ENCODE assay signal across 11 cellular contexts in genomic region chr19:44749994-44750393, GRCh38. TPM values are rescaled to one million over a fixed set of nuclear protein-coding genes. Genes with fewer than 3 reads are reported as not detected.
DNase-seq lines count a peak whose midpoint lies in the region; ATAC-seq and TF ChIP-seq lines count a peak whose summit lies in the region.
"Had no signal": no experiment of that assay in that cellular context is flagged by ENCODE, and none has a peak within 500 bp of the region (broad histone marks: within the 10 kb centered on the region; RNA-seq: fewer than 3 reads in every experiment).

No MANE protein-coding gene starts in this region.

- H3K27me3 ChIP-seq in SK-N-SH (ENCODE audit: insufficient read depth) (no peaks in the 10 kb centered on the region), left lung (no peaks in the 10 kb centered on the region), stomach (no peaks in the 10 kb centered on the region)

- ATAC-seq in SK-N-SH treated with all-trans-retinoic acid at 6 μM for 48 hours (no peak), left lung (no peak), GM19463 (IDR thresholded peaks at IDR 0.05; ENCODE audit: unreplicated experiment) (no peak)

- H3K4me1 ChIP-seq in SK-N-SH (ENCODE audit: control insufficient read depth in 1 of 2, insufficient read depth in 2 of 2, low read depth in 1 of 2, low read length in 1 of 2) (peaks cover 15 to 28% of the 10 kb centered on the region in 2 experiments; a peak in 3 of 4 replicates), left lung (peaks cover 49 to 70% of the 10 kb centered on the region in 2 donors), stomach (peaks cover 73 to 86% (median 77%) of the 10 kb centered on the region in 4 donors)

- H3K79me2 ChIP-seq in SK-N-SH (ENCODE audit: insufficient read depth), result peaks cover 26% of the 10 kb centered on the region

- peaks cover 29% of the 10 kb centered on the region for H3K36me3 Mint-ChIP-seq in activated naive CD8-positive, alpha-beta T cell treated with anti-CD3 and anti-CD28 coated beads for 36 hours

- TF ChIP-seq CTCF in SK-N-SH (IDR thresholded peaks at IDR 0.05), result no peak
- TF ChIP-seq CTCF in left lung (IDR thresholded peaks at IDR 0.05), result no peak
- TF ChIP-seq CTCF in stomach (IDR thresholded peaks at IDR 0.05), result no peak

- WGBS in SK-N-SH (ENCODE audit: low lambda C conversion rate), result 83% methylated on average over 10 of the region's 10 CpGs
- 48 to 63% (median 50%) methylated on average over 10 of the region's 10 CpGs for WGBS in stomach, 5 donors

- H3K4me2 ChIP-seq in SK-N-SH, result peak overlapping the region; percentile 91

- no peak for TF ChIP-seq POLR2A in stomach (IDR thresholded peaks at IDR 0.05)

- TF ChIP-seq EP300 in SK-N-SH (IDR thresholded peaks at IDR 0.05; ENCODE audit: borderline replicate concordance in 1 of 2, low read depth in 1 of 2, low read length in 1 of 2) (no peak), stomach (IDR thresholded peaks at IDR 0.05) (no peak)

- peaks cover 24% of the 10 kb centered on the region for H3F3A ChIP-seq in SK-N-SH (replicated peaks; ENCODE audit: insufficient read depth)

- no peak overlapping the region for H3K9ac ChIP-seq in SK-N-SH

- intact Hi-C loops in left lung (cut with DNase I) (no loop called here), stomach (cut with DNase I; ENCODE audit: low total_unique reads) (no loop called here)

- H3K4me3 Mint-ChIP-seq in activated naive CD8-positive, alpha-beta T cell treated with anti-CD3 and anti-CD28 coated beads for 36 hours, result peak overlapping the region; percentile 86

- CTCF ChIA-PET in SK-N-SH (lab: Yijun Ruan, JAX), result interaction anchor here (1.2 to 4.0 kb wide), 4 partner anchors 21 to 61 kb away, joined by 3 to 21 read pairs (median 6); no protein-coding TSS in a partner anchor

- H3K4me1 Mint-ChIP-seq in activated naive CD8-positive, alpha-beta T cell treated with anti-CD3 and anti-CD28 coated beads for 36 hours, result peaks cover 68% of the 10 kb centered on the region

- TF ChIP-seq RAD21 in SK-N-SH (IDR thresholded peaks at IDR 0.05; ENCODE audit: low read length), result no peak

- POLR2A ChIA-PET in SK-N-SH (lab: Yijun Ruan, JAX), result no interaction called here

- H3K27ac ChIP-seq in SK-N-SH (ENCODE audit: low read depth in 2 of 2, low read length in 1 of 2), result no peak overlapping the region
- H3K27ac ChIP-seq in left lung, result peak overlapping the region; percentile 93 to 97
- peak overlapping the region; percentile 94 to 99 (median 98) for H3K27ac ChIP-seq in stomach

- H4K20me1 ChIP-seq in SK-N-SH (ENCODE audit: insufficient read depth), result peaks cover 5% of the 10 kb centered on the region; the same call in 1 of the 2 replicates

- no peak overlapping the region for H3K27ac Mint-ChIP-seq in activated naive CD8-positive, alpha-beta T cell treated with anti-CD3 and anti-CD28 coated beads for 36 hours

- no peak for DNase-seq in SK-N-SH
- no peak for DNase-seq in activated naive CD8-positive, alpha-beta T cell treated with anti-CD3 and anti-CD28 coated beads for 36 hours
- no peak for DNase-seq in left lung
- no peak for DNase-seq in stomach
- no peak for DNase-seq in NK-92 treated with Interleukin-12 subunit alpha and Interleukin-12 subunit beta, amount 100 ng/mL, for 24 hours (lab: John Stamatoyannopoulos, UW)
- no peak for DNase-seq in hypothalamus (lab: John Stamatoyannopoulos, UW)
- DNase-seq: nucleus accumbens, SHP77 had no signal

- H3K27me3 Mint-ChIP-seq in activated naive CD8-positive, alpha-beta T cell treated with anti-CD3 and anti-CD28 coated beads for 36 hours, result peaks cover 3% of the 10 kb centered on the region

- H2AFZ ChIP-seq in SK-N-SH (ENCODE audit: low read depth), result no peak overlapping the region

- H3K4me3 ChIP-seq in SK-N-SH (ENCODE audit: low read depth in 2 of 2, low read length in 1 of 2) (peak overlapping the region; percentile 59 to 81; a peak in 3 of 4 replicates), left lung (peak overlapping the region; percentile 60 to 83), stomach (peak overlapping the region; percentile 56 to 78 (median 67))

- no peaks in the 10 kb centered on the region for H3K9me2 ChIP-seq in SK-N-SH

- H3K9me3 Mint-ChIP-seq in activated naive CD8-positive, alpha-beta T cell treated with anti-CD3 and anti-CD28 coated beads for 36 hours, result no peaks in the 10 kb centered on the region

- H3K9me3 ChIP-seq in SK-N-SH, result no peaks in the 10 kb centered on the region
- no peaks in the 10 kb centered on the region for H3K9me3 ChIP-seq in left lung
- H3K9me3 ChIP-seq in stomach, result no peaks in the 10 kb centered on the region

- H3K36me3 ChIP-seq in SK-N-SH (replicated peaks in 1 of 2; ENCODE audit: control insufficient read depth in 1 of 2, insufficient read depth in 2 of 2, low read length in 1 of 2), result peaks cover 2 to 3% of the 10 kb centered on the region in 2 experiments
- peaks cover 0 to 37% of the 10 kb centered on the region in 2 donors for H3K36me3 ChIP-seq in left lung
- H3K36me3 ChIP-seq in stomach, result peaks cover 5 to 33% (median 23%) of the 10 kb centered on the region in 4 donors

TF ChIP-seq in SK-N-SH, 30 proteins besides CTCF, POLR2A, EP300 and RAD21 (continues in another document):
- no peak for TF ChIP-seq GABPA (IDR thresholded peaks at IDR 0.05; ENCODE audit: low read depth)
- no peak for TF ChIP-seq FOXJ3 (CRISPR knock-in tag; IDR thresholded peaks at IDR 0.05)
- TF ChIP-seq MXI1 (IDR thresholded peaks at IDR 0.05; ENCODE audit: low read depth, low read length), result no peak
- no peak for TF ChIP-seq FOXM1 (IDR thresholded peaks at IDR 0.05; ENCODE audit: low read depth)
- TF ChIP-seq EZH2phosphoT487 (IDR thresholded peaks at IDR 0.05; ENCODE audit: borderline replicate concordance, low read depth), result no peak
- TF ChIP-seq POLR2AphosphoS5 (IDR thresholded peaks at IDR 0.05; ENCODE audit: low read depth, low read length), result no peak

TF ChIP-seq in SK-N-SH treated with all-trans-retinoic acid at 6 μM for 48 hours, 23 proteins besides CTCF, POLR2A, EP300 and RAD21 (continues in another document):
- TF ChIP-seq ISL1 (CRISPR knock-in tag; IDR thresholded peaks at IDR 0.05) (no peak), TCF4 (CRISPR knock-in tag; IDR thresholded peaks at IDR 0.05; ENCODE audit: borderline replicate concordance) (no peak), CSRNP3 (CRISPR knock-in tag; IDR thresholded peaks at IDR 0.05) (no peak), OSR1 (CRISPR knock-in tag; IDR thresholded peaks at IDR 0.05) (no peak), BACH2 (CRISPR knock-in tag; IDR thresholded peaks at IDR 0.05; ENCODE audit: borderline replicate concordance) (no peak)

RNA-seq across cellular contexts. Expression of gene BCL3, which starts 1.5 kb away (rescaled TPM):
- 7.5 and 19.2 TPM in 2 replicates for polyA plus RNA-seq in SK-N-SH (2012; rRNA removed)
- polyA plus RNA-seq in SK-N-SH (2012; cell fraction: cytosol; rRNA removed), result 8.9 and 12.7 TPM in 2 replicates
- polyA plus RNA-seq in SK-N-SH (2012; cell fraction: nucleus; rRNA removed), result 49.3 and 90.0 TPM in 2 replicates
- 10 to 100 TPM; 19.0 to 23.8 TPM for total RNA-seq in activated naive CD8-positive, alpha-beta T cell treated with anti-CD3 and anti-CD28 coated beads for 36 hours
- total RNA-seq in left lung, result 10 to 100 TPM; 48.2 to 79.9 TPM
- 100 to 1,000 TPM in 3 of 5 donors, 10 to 100 TPM in 1, 1 to 10 TPM in 1; 4.4 to 322 (median 139) TPM for total RNA-seq in stomach
- polyA plus RNA-seq in stomach, result 10 to 100 TPM; 53.5 to 94.1 (median 65.5) TPM

RNA-seq across cellular contexts. Expression of gene CBLC, which starts 27.7 kb away (rescaled TPM):
- not detected in 2 replicates for polyA plus RNA-seq in SK-N-SH (2012; rRNA removed)
- not detected in 2 replicates for polyA plus RNA-seq in SK-N-SH (2012; cell fraction: cytosol; rRNA removed)
- polyA plus RNA-seq in SK-N-SH (2012; cell fraction: nucleus; rRNA removed), result 0.04 TPM in 1 of 2 replicates, not detected in the other
- total RNA-seq in activated naive CD8-positive, alpha-beta T cell treated with anti-CD3 and anti-CD28 coated beads for 36 hours, result not detected
- total RNA-seq in left lung, result 1 to 10 TPM; 5.2 to 6.1 TPM
- total RNA-seq in stomach, result 100 to 1,000 TPM in 1 of 5 donors, 10 to 100 TPM in 4; 13.2 to 178 (median 57.2) TPM
- polyA plus RNA-seq in stomach, result 10 to 100 TPM; 23.3 to 50.9 (median 27.4) TPM
- total RNA-seq: A172 had no signal

RNA-seq across cellular contexts. Expression of gene CEACAM16, which starts 51.0 kb away (rescaled TPM):
- polyA plus RNA-seq in SK-N-SH (2012; rRNA removed) (not detected in 2 replicates), stomach (not detected)
- not detected in 2 replicates for polyA plus RNA-seq in SK-N-SH (2012; cell fraction: cytosol; rRNA removed)
- 0.04 TPM in 1 of 2 replicates, not detected in the other for polyA plus RNA-seq in SK-N-SH (2012; cell fraction: nucleus; rRNA removed)
- not detected for total RNA-seq in activated naive CD8-positive, alpha-beta T cell treated with anti-CD3 and anti-CD28 coated beads for 36 hours
- total RNA-seq in left lung (under 1 TPM in 1 of 2 donors, not detected in 1; 0.20 TPM), stomach (not detected)
- total RNA-seq: A172 had no signal

RNA-seq across cellular contexts. Expression of gene BCAM, which starts 58.9 kb away (rescaled TPM):
- 9.7 and 34.0 TPM in 2 replicates for polyA plus RNA-seq in SK-N-SH (2012; rRNA removed)
- polyA plus RNA-seq in SK-N-SH (2012; cell fraction: cytosol; rRNA removed), result 13.8 and 20.8 TPM in 2 replicates
- 49.8 and 71.7 TPM in 2 replicates for polyA plus RNA-seq in SK-N-SH (2012; cell fraction: nucleus; rRNA removed)
- not detected for total RNA-seq in activated naive CD8-positive, alpha-beta T cell treated with anti-CD3 and anti-CD28 coated beads for 36 hours
- 100 to 1,000 TPM; 110 to 389 TPM for total RNA-seq in left lung
- total RNA-seq in stomach, result 100 to 1,000 TPM in 2 of 5 donors, 10 to 100 TPM in 3; 31.9 to 265 (median 76.8) TPM
- 10 to 100 TPM in 2 of 3 donors, 1 to 10 TPM in 1; 7.3 to 38.7 (median 20.5) TPM for polyA plus RNA-seq in stomach

Comparison
In these comparisons a context has a peak if more than half of its experiments do, and no peak if none do; other contexts are left out.
1. H3K27ac ChIP-seq: peak in left lung (2 of 2) and stomach (5 of 5); none in SK-N-SH (0 of 2).
2. RNA of gene CBLC, which starts 27.7 kb away (total RNA-seq): 13.2 to 178 TPM in stomach and 5.2 to 6.1 TPM in left lung; not detected in activated naive CD8-positive, alpha-beta T cell treated with anti-CD3 and anti-CD28 coated beads for 36 hours; every median in the first group is over 4 times any median in the second.
3. Peak in every context shown above with its lines, with median percentiles within 50 percentile points of each other: H3K4me3 ChIP-seq.